10 cellular contexts compared by ENCODE assay signal in genomic region chr4:140641789-140642439, GRCh38.
A peak's percentile ranks its signal among the peaks of the same experiment; 100 is the strongest.
DNase-seq lines count a peak whose midpoint lies in the region; ATAC-seq and TF ChIP-seq lines count a peak whose summit lies in the region.
"Had no signal": no experiment of that assay in that cellular context is flagged by ENCODE, and none has a peak within 500 bp of the region (broad histone marks: within the 10 kb centered on the region; RNA-seq: fewer than 3 reads in every experiment).

No MANE protein-coding gene starts in this region.

- H3K23ac ChIP-seq in mesendoderm (ENCODE audit: low read length), result peak overlapping the region; percentile 19

- no peak overlapping the region for H4K8ac ChIP-seq in mesendoderm (ENCODE audit: low read depth, low read length)

- peaks cover 13% of the 10 kb centered on the region for H3K27me3 Mint-ChIP-seq in activated CD8-positive, alpha-beta memory T cell treated with anti-CD3 and anti-CD28 coated beads, Interleukin-2, amount 10 ng/mL, durations not matched to agents 7 days and 5 days

- no peak overlapping the region for H3K4me3 ChIP-seq in OCI-LY7 (ENCODE audit: low read depth, low read length, poor library complexity, severe bottlenecking)
- H3K4me3 ChIP-seq in mesendoderm (ENCODE audit: low read length), result no peak overlapping the region
- H3K4me3 ChIP-seq in upper lobe of left lung, result peak overlapping the region; percentile 9 to 50 (median 40)

- H3K4me1 ChIP-seq in OCI-LY7 (ENCODE audit: insufficient read depth, low read length, poor library complexity, severe bottlenecking), result peaks cover 20% of the 10 kb centered on the region
- no peaks in the 10 kb centered on the region for H3K4me1 ChIP-seq in foreskin keratinocyte
- peaks cover 15% of the 10 kb centered on the region for H3K4me1 ChIP-seq in mesendoderm (ENCODE audit: control insufficient read depth, low read depth, low read length)
- peaks cover 0 to 13% (median 7%) of the 10 kb centered on the region in 4 donors for H3K4me1 ChIP-seq in upper lobe of left lung

- H3K56ac ChIP-seq in mesendoderm (ENCODE audit: low read length), result peak overlapping the region; percentile 88

- DNase-seq in OCI-LY7 (ENCODE audit: low spot score) (peak; percentile 23), foreskin keratinocyte (no peak), mesendoderm (peak; percentile 85), upper lobe of left lung (peak; percentile 34 to 54), NCI-H128 (lab: John Stamatoyannopoulos, UW; ENCODE audit: unreplicated experiment) (no peak)
- DNase-seq in effector CD8-positive, alpha-beta T cell (lab: John Stamatoyannopoulos, UW), result no peak
- DNase-seq in activated CD8-positive, alpha-beta memory T cell treated with anti-CD3 and anti-CD28 coated beads, Interleukin-2, amount 10 ng/mL, durations not matched to agents 7 days and 5 days, result no peak
- DNase-seq: CD4-positive, alpha-beta memory T cell; NCI-H446 treated with DMSO at 0.1 percent for 48 hours had no signal

- H3K27ac ChIP-seq in OCI-LY7 (ENCODE audit: low read depth, low read length, poor library complexity, severe bottlenecking) (no peak overlapping the region), foreskin keratinocyte (no peak overlapping the region), mesendoderm (ENCODE audit: low read depth, low read length) (peak overlapping the region; percentile 82), upper lobe of left lung (peak overlapping the region; percentile 40 to 78 (median 60))

- BruUV-seq in OCI-LY7 (replicated peaks; lab: Mats Ljungman, UMichigan), result no TSS peak

- H3K4me3 Mint-ChIP-seq in activated CD8-positive, alpha-beta memory T cell treated with anti-CD3 and anti-CD28 coated beads, Interleukin-2, amount 10 ng/mL, durations not matched to agents 7 days and 5 days, result no peak overlapping the region

- H3K36me3 Mint-ChIP-seq in activated CD8-positive, alpha-beta memory T cell treated with anti-CD3 and anti-CD28 coated beads, Interleukin-2, amount 10 ng/mL, durations not matched to agents 7 days and 5 days, result no peaks in the 10 kb centered on the region
- H3K36me3 Mint-ChIP-seq: CD4-positive, alpha-beta memory T cell had no signal

- TF ChIP-seq CTCF in OCI-LY7 (conservative IDR thresholded peaks at IDR 0.05; ENCODE audit: low read length) (0 out of 2 replicates have a peak, but pooled peaks have one; percentile 23), foreskin keratinocyte (conservative IDR thresholded peaks at IDR 0.05) (peak; percentile 4), upper lobe of left lung (IDR thresholded peaks at IDR 0.05) (peak in 4 of 6 experiments; percentile 29 to 50 (median 38))

- H4K20me1 ChIP-seq in OCI-LY7 (ENCODE audit: insufficient read depth, low read length), result no peaks in the 10 kb centered on the region

- H3K9me3 ChIP-seq in OCI-LY7 (ENCODE audit: low read length) (no peaks in the 10 kb centered on the region), upper lobe of left lung (no peaks in the 10 kb centered on the region)

- H3K9me2 ChIP-seq in OCI-LY7 (ENCODE audit: insufficient read depth, low read length), result no peaks in the 10 kb centered on the region

- no peak for ATAC-seq in foreskin keratinocyte
- peak; percentile 51 to 71 for ATAC-seq in upper lobe of left lung (ENCODE audit: low FRiP score in 2 of 2)
- no peak for ATAC-seq in activated CD8-positive, alpha-beta memory T cell treated with anti-CD3 and anti-CD28 coated beads, Interleukin-2, amount 10 ng/mL, durations not matched to agents 7 days and 5 days
- no peak for ATAC-seq in GM21515 (IDR thresholded peaks at IDR 0.05; ENCODE audit: unreplicated experiment)

- H3K27me3 ChIP-seq in foreskin keratinocyte, result no peaks in the 10 kb centered on the region
- H3K27me3 ChIP-seq in mesendoderm (ENCODE audit: insufficient read depth, low read length, poor library complexity), result no peaks in the 10 kb centered on the region
- H3K27me3 ChIP-seq in upper lobe of left lung, result no peaks in the 10 kb centered on the region

- peak overlapping the region; percentile 25; the same call in 1 of the 2 replicates for H2AFZ ChIP-seq in OCI-LY7 (ENCODE audit: low read length)

- no peak overlapping the region for H4K5ac ChIP-seq in mesendoderm (ENCODE audit: low read length)

- POLR2A ChIA-PET in OCI-LY7 (lab: Charles Lee), result interaction anchor here (0.6 to 1.3 kb wide), 3 partner anchors 40 to 178 kb away, joined by 3 read pairs; no protein-coding TSS in a partner anchor

- H2BK5ac ChIP-seq in mesendoderm (ENCODE audit: low read length), result peak overlapping the region; percentile 88

- H3K27ac Mint-ChIP-seq in activated CD8-positive, alpha-beta memory T cell treated with anti-CD3 and anti-CD28 coated beads, Interleukin-2, amount 10 ng/mL, durations not matched to agents 7 days and 5 days, result no peak overlapping the region
- H3K27ac Mint-ChIP-seq: CD4-positive, alpha-beta memory T cell had no signal

- H3K79me2 ChIP-seq in OCI-LY7 (ENCODE audit: insufficient read depth, low read depth, low read length), result no peaks in the 10 kb centered on the region
- H3K79me2 ChIP-seq in mesendoderm (ENCODE audit: control insufficient read depth, insufficient read depth, low read length), result no peaks in the 10 kb centered on the region

- no peak overlapping the region for H2BK15ac ChIP-seq in mesendoderm (replicated peaks; ENCODE audit: low read depth)

- peak overlapping the region; percentile 74 for H3K4ac ChIP-seq in mesendoderm (ENCODE audit: low read depth, low read length)

- H3K79me1 ChIP-seq in mesendoderm (ENCODE audit: low read length), result no peaks in the 10 kb centered on the region

- H3K9me3 Mint-ChIP-seq in activated CD8-positive, alpha-beta memory T cell treated with anti-CD3 and anti-CD28 coated beads, Interleukin-2, amount 10 ng/mL, durations not matched to agents 7 days and 5 days (ENCODE audit: low read depth), result no peaks in the 10 kb centered on the region
- H3K9me3 Mint-ChIP-seq: CD4-positive, alpha-beta memory T cell had no signal

- no peak overlapping the region for H2AK5ac ChIP-seq in mesendoderm (ENCODE audit: low read length)

- TF ChIP-seq POLR2A in upper lobe of left lung (IDR thresholded peaks at IDR 0.05), result no peak

- H3K4me1 Mint-ChIP-seq in activated CD8-positive, alpha-beta memory T cell treated with anti-CD3 and anti-CD28 coated beads, Interleukin-2, amount 10 ng/mL, durations not matched to agents 7 days and 5 days, result no peaks in the 10 kb centered on the region
- H3K4me1 Mint-ChIP-seq: CD4-positive, alpha-beta memory T cell had no signal

- H2BK120ac ChIP-seq in mesendoderm (ENCODE audit: low read depth, low read length), result peak overlapping the region; percentile 92

- TF ChIP-seq EP300 in upper lobe of left lung (IDR thresholded peaks at IDR 0.05), result no peak

- CTCF ChIA-PET in OCI-LY7 (lab: Charles Lee; ENCODE audit: unreplicated experiment), result no interaction called here
- CTCF ChIA-PET in activated CD8-positive, alpha-beta memory T cell treated with anti-CD3 and anti-CD28 coated beads, Interleukin-2, amount 10 ng/mL, durations not matched to agents 7 days and 5 days (lab: Charles Lee), result no interaction called here

- peak overlapping the region; percentile 91 for H3K18ac ChIP-seq in mesendoderm (ENCODE audit: low read length)

- peak overlapping the region; percentile 26 for H3K9ac ChIP-seq in mesendoderm (ENCODE audit: low read length)

- intact Hi-C loops in OCI-LY7 (cut with micrococcal nuclease; ENCODE audit: unreplicated experiment), result no loop called here

- H3K36me3 ChIP-seq in OCI-LY7 (ENCODE audit: insufficient read depth, low read length) (peaks cover 7% of the 10 kb centered on the region), mesendoderm (ENCODE audit: control insufficient read depth, insufficient read depth, low read length) (no peaks in the 10 kb centered on the region), upper lobe of left lung (peaks cover 0 to 42% (median 21%) of the 10 kb centered on the region in 4 donors)

- no CpG with 5 or more reads among the region's 25 CpGs for WGBS in mesendoderm (ENCODE audit: extremely low coverage, insufficient coverage, low lambda C conversion rate)
- WGBS in upper lobe of left lung, 2 donors, result 53 to 58% methylated on average over 24 to 25 of the region's 25 CpGs

- peak overlapping the region; percentile 15; the same call in 1 of the 2 replicates for H3K4me2 ChIP-seq in OCI-LY7 (ENCODE audit: low read length)
- H3K4me2 ChIP-seq in mesendoderm (ENCODE audit: low read length), result no peak overlapping the region

Comparison
In these comparisons a context has a peak if more than half of its experiments do, and no peak if none do; other contexts are left out.
1. DNase-seq: peak in OCI-LY7 (single experiment), mesendoderm (single experiment) and upper lobe of left lung (2 of 2); none in foreskin keratinocyte (0 of 2), effector CD8-positive, alpha-beta T cell (single experiment), activated CD8-positive, alpha-beta memory T cell treated with anti-CD3 and anti-CD28 coated beads, Interleukin-2, amount 10 ng/mL, durations not matched to agents 7 days and 5 days (single experiment) and NCI-H128 (single experiment).
2. H3K27ac ChIP-seq: peak in mesendoderm (single experiment) and upper lobe of left lung (4 of 4); none in OCI-LY7 (single experiment) and foreskin keratinocyte (single experiment).
3. H3K4me3 ChIP-seq: peak in upper lobe of left lung (4 of 4); none in OCI-LY7 (single experiment) and mesendoderm (single experiment).
4. ATAC-seq: peak in upper lobe of left lung (2 of 2); none in foreskin keratinocyte (single experiment), activated CD8-positive, alpha-beta memory T cell treated with anti-CD3 and anti-CD28 coated beads, Interleukin-2, amount 10 ng/mL, durations not matched to agents 7 days and 5 days (single experiment) and GM21515 (single experiment).
5. Peak in every context shown above with its lines, with median percentiles within 50 percentile points of each other: CTCF ChIP-seq.